ENCODE assay signal across 13 cellular contexts in genomic region chr1:67570473-67571143, GRCh38.
DNase-seq lines count a peak whose midpoint lies in the region; ATAC-seq and TF ChIP-seq lines count a peak whose summit lies in the region.
"Had no signal": no experiment of that assay in that cellular context is flagged by ENCODE, and none has a peak within 500 bp of the region (broad histone marks: within the 10 kb centered on the region; RNA-seq: fewer than 3 reads in every experiment).

No MANE protein-coding gene starts in this region.

- no peak for TF ChIP-seq CTCF in brain microvascular endothelial cell (IDR thresholded peaks at IDR 0.05; ENCODE audit: low read depth, low read length, missing control alignments)
- no peak for TF ChIP-seq CTCF in liver (IDR thresholded peaks at IDR 0.05; ENCODE audit: low read depth, low read length, missing input control)

- DNase-seq in A172 (ENCODE audit: low spot score) (peak; percentile 98), HS-5 (ENCODE audit: low read depth) (peak; percentile 96), brain microvascular endothelial cell (peak; percentile 92), T-helper 17 cell (no peak)
- DNase-seq: BE2C, hippocampal formation, Kasumi-1, ovary had no signal

- TF ChIP-seq RAD21 in liver (IDR thresholded peaks at IDR 0.05), result no peak

- H3K9me3 ChIP-seq in liver (ENCODE audit: control insufficient read depth in 4 of 4, low read length in 3 of 4) (no peaks in the 10 kb centered on the region), T-helper 17 cell (ENCODE audit: control insufficient read depth, low read length, poor library complexity, severe bottlenecking) (no peaks in the 10 kb centered on the region)
- H3K9me3 ChIP-seq: BE2C, ovary had no signal

- no peaks in the 10 kb centered on the region for H3K27me3 ChIP-seq in brain microvascular endothelial cell (replicated peaks)
- no peaks in the 10 kb centered on the region for H3K27me3 ChIP-seq in liver (ENCODE audit: control insufficient read depth in 4 of 4, insufficient read depth in 4 of 4, low read length in 3 of 4)
- H3K27me3 ChIP-seq: BE2C, ovary had no signal

- H3K4me3 ChIP-seq in brain microvascular endothelial cell (ENCODE audit: low read depth, low read length) (no peak overlapping the region), liver (ENCODE audit: low read depth in 1 of 3, low read length in 3 of 3) (no peak overlapping the region)
- H3K4me3 ChIP-seq: ovary had no signal

- 62% methylated on average over 8 of the region's 8 CpGs for WGBS in liver

- peaks cover 7% of the 10 kb centered on the region for H3K27me3 Mint-ChIP-seq in T-helper 17 cell
- H3K27me3 Mint-ChIP-seq: activated naive CD8-positive, alpha-beta T cell had no signal

- H3K4me1 Mint-ChIP-seq in T-helper 17 cell, result no peaks in the 10 kb centered on the region

- no peak overlapping the region for H3K9ac ChIP-seq in liver (ENCODE audit: low read depth in 1 of 2, low read length in 2 of 2)

- H3K27ac ChIP-seq in brain microvascular endothelial cell (peak overlapping the region; percentile 74), liver (ENCODE audit: low read depth in 1 of 2, low read length in 2 of 2) (peak overlapping the region; percentile 39 to 84)
- H3K27ac ChIP-seq: ovary had no signal

- ATAC-seq in T-helper 17 cell (no peak), GM19328 (IDR thresholded peaks at IDR 0.05; ENCODE audit: unreplicated experiment) (no peak), GM21529 (IDR thresholded peaks at IDR 0.05; ENCODE audit: unreplicated experiment) (no peak), HG03457 (IDR thresholded peaks at IDR 0.05; ENCODE audit: unreplicated experiment) (no peak)

- no peak overlapping the region for H3K4me3 Mint-ChIP-seq in T-helper 17 cell
- H3K4me3 Mint-ChIP-seq: activated naive CD8-positive, alpha-beta T cell had no signal

- in situ Hi-C loops in brain microvascular endothelial cell (cut with HindIII; ENCODE audit: low pct_ligation_motif_present, low sequenced_read_pairs), result no loop called here

- peaks cover 24 to 42% (median 34%) of the 10 kb centered on the region in 4 donors for H3K4me1 ChIP-seq in liver (ENCODE audit: control insufficient read depth in 4 of 4, insufficient read depth in 4 of 4, low read length in 3 of 4)
- H3K4me1 ChIP-seq: BE2C had no signal

- H3K36me3 Mint-ChIP-seq in T-helper 17 cell (ENCODE audit: low read depth), result no peaks in the 10 kb centered on the region
- H3K36me3 Mint-ChIP-seq: activated naive CD8-positive, alpha-beta T cell had no signal

- no peak overlapping the region for H3K27ac Mint-ChIP-seq in T-helper 17 cell
- H3K27ac Mint-ChIP-seq: activated naive CD8-positive, alpha-beta T cell had no signal

- H3K36me3 ChIP-seq in brain microvascular endothelial cell (replicated peaks) (no peaks in the 10 kb centered on the region), liver (ENCODE audit: control insufficient read depth in 4 of 4, insufficient read depth in 3 of 4, low read depth in 1 of 4, low read length in 3 of 4) (no peaks in the 10 kb centered on the region)
- H3K36me3 ChIP-seq: BE2C, ovary had no signal

TF ChIP-seq in liver, 16 proteins besides CTCF, POLR2A, EP300 and RAD21:
- TF ChIP-seq RXRA (IDR thresholded peaks at IDR 0.05) (peak; percentile 69 to 88), ATF3 (IDR thresholded peaks at IDR 0.05) (no peak), TAF1 (conservative IDR thresholded peaks at IDR 0.05) (no peak), ZBTB33 (IDR thresholded peaks at IDR 0.05) (no peak), FOXA2 (IDR thresholded peaks at IDR 0.05) (no peak), SP1 (IDR thresholded peaks at IDR 0.05) (peak; percentile 46), JUND (IDR thresholded peaks at IDR 0.05) (no peak), GABPA (IDR thresholded peaks at IDR 0.05 in 1 of 2, conservative IDR thresholded peaks at IDR 0.05 in 1 of 2) (no peak), NR2F2 (IDR thresholded peaks at IDR 0.05) (no peak), HNF4A (conservative IDR thresholded peaks at IDR 0.05) (peak in 1 of 2 donors; percentile 40)

Comparison
In these comparisons a context has a peak if more than half of its experiments do, and no peak if none do; other contexts are left out.
1. DNase-seq: peak in A172 (single experiment), HS-5 (single experiment) and brain microvascular endothelial cell (single experiment); none in T-helper 17 cell (0 of 3).